ENCODE assay signal across 1 cellular context in the genomic region with DNA sequence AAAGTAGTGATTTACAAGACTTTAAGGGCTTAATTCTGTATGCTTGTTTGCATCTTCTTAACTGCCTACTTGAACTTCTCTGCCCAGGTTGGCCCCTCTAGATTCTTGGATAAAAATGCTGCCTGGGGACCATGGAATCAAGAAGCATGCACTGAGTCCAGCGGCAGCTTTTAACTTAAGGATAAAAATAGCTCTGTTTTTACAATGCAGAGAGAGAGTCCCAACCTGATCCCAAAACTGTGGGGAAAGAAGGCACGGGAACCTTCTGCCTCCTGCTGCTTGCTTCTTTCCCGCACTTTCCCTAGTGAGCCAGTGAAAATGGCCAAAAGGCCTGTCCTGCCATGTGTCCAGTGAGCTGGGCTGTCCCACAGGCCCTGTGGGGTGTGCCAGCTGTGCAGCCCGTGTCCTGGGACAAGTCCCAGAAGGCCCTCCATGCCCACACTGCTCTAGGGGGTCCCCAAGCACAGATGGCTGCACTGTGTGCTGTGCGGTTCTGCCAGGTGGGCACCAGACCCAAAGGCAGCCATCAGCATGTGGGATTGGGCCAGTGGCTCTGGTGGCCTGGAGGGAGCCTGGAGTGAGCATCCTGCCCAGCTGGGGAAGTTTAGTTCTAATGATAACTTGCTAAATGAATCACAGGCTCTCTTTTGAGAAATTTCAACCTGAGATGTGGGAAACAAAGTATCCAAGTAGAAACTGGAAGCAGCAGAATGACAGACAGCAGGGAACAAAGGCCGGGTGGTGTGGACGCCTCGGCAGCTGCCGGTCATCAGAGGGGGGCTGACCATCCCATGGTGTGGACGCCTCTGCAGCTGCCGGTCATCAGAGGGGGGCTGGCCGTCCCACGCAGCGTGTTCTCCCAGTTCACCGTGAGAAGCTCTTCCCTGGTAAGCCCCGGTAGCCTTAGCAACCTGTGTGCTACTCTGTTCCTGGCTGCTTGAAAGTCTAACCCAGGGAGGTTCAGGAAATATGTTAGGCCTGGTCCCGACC.
TF ChIP-seq lines count a peak whose summit lies in the region.

No MANE protein-coding gene starts in this region.

TF ChIP-seq in GM12878, 131 proteins besides CTCF, POLR2A, EP300 and RAD21 (continued from another document):
- TF ChIP-seq, protein P1, sequence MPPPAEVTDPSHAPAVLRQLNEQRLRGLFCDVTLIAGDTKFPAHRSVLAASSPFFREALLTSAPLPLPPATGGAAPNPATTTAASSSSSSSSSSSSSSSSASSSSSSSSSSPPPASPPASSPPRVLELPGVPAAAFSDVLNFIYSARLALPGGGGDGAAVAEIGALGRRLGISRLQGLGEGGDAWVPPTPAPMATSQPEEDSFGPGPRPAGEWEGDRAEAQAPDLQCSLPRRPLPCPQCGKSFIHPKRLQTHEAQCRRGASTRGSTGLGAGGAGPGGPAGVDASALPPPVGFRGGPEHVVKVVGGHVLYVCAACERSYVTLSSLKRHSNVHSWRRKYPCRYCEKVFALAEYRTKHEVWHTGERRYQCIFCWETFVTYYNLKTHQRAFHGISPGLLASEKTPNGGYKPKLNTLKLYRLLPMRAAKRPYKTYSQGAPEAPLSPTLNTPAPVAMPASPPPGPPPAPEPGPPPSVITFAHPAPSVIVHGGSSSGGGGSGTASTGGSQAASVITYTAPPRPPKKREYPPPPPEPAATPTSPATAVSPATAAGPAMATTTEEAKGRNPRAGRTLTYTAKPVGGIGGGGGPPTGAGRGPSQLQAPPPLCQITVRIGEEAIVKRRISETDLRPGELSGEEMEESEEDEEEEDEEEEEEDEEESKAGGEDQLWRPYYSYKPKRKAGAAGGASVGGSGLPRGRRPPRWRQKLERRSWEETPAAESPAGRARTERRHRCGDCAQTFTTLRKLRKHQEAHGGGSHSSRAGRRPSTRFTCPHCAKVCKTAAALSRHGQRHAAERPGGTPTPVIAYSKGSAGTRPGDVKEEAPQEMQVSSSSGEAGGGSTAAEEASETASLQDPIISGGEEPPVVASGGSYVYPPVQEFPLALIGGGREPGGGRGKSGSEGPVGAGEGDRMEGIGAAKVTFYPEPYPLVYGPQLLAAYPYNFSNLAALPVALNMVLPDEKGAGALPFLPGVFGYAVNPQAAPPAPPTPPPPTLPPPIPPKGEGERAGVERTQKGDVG (CRISPR knock-in tag; IDR thresholded peaks at IDR 0.05): no peak
- TF ChIP-seq, protein P2, sequence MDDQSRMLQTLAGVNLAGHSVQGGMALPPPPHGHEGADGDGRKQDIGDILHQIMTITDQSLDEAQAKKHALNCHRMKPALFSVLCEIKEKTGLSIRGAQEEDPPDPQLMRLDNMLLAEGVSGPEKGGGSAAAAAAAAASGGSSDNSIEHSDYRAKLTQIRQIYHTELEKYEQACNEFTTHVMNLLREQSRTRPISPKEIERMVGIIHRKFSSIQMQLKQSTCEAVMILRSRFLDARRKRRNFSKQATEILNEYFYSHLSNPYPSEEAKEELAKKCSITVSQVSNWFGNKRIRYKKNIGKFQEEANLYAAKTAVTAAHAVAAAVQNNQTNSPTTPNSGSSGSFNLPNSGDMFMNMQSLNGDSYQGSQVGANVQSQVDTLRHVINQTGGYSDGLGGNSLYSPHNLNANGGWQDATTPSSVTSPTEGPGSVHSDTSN (IDR thresholded peaks at IDR 0.05; ENCODE audit: insufficient replicate concordance, low read depth, low read length): no peak
- TF ChIP-seq, protein P3, sequence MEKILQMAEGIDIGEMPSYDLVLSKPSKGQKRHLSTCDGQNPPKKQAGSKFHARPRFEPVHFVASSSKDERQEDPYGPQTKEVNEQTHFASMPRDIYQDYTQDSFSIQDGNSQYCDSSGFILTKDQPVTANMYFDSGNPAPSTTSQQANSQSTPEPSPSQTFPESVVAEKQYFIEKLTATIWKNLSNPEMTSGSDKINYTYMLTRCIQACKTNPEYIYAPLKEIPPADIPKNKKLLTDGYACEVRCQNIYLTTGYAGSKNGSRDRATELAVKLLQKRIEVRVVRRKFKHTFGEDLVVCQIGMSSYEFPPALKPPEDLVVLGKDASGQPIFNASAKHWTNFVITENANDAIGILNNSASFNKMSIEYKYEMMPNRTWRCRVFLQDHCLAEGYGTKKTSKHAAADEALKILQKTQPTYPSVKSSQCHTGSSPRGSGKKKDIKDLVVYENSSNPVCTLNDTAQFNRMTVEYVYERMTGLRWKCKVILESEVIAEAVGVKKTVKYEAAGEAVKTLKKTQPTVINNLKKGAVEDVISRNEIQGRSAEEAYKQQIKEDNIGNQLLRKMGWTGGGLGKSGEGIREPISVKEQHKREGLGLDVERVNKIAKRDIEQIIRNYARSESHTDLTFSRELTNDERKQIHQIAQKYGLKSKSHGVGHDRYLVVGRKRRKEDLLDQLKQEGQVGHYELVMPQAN (conservative IDR thresholded peaks at IDR 0.05): no peak
- TF ChIP-seq NFIC (IDR thresholded peaks at IDR 0.05; ENCODE audit: low read depth, low read length) (no peak), EGR1 (IDR thresholded peaks at IDR 0.05; ENCODE audit: borderline replicate concordance in 1 of 2, low read depth in 2 of 2, low read length in 2 of 2) (no peak), ZNF274 (IDR thresholded peaks at IDR 0.05; ENCODE audit: insufficient read depth, insufficient read length) (no peak), FOXM1 (IDR thresholded peaks at IDR 0.05; ENCODE audit: low read depth, low read length) (no peak)
- TF ChIP-seq, protein P4, sequence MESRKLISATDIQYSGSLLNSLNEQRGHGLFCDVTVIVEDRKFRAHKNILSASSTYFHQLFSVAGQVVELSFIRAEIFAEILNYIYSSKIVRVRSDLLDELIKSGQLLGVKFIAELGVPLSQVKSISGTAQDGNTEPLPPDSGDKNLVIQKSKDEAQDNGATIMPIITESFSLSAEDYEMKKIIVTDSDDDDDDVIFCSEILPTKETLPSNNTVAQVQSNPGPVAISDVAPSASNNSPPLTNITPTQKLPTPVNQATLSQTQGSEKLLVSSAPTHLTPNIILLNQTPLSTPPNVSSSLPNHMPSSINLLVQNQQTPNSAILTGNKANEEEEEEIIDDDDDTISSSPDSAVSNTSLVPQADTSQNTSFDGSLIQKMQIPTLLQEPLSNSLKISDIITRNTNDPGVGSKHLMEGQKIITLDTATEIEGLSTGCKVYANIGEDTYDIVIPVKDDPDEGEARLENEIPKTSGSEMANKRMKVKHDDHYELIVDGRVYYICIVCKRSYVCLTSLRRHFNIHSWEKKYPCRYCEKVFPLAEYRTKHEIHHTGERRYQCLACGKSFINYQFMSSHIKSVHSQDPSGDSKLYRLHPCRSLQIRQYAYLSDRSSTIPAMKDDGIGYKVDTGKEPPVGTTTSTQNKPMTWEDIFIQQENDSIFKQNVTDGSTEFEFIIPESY (IDR thresholded peaks at IDR 0.05): no peak
TF ChIP-seq in GM12878: peak in this region for 0.
